11 cellular contexts compared by ENCODE assay signal in the genomic region with DNA sequence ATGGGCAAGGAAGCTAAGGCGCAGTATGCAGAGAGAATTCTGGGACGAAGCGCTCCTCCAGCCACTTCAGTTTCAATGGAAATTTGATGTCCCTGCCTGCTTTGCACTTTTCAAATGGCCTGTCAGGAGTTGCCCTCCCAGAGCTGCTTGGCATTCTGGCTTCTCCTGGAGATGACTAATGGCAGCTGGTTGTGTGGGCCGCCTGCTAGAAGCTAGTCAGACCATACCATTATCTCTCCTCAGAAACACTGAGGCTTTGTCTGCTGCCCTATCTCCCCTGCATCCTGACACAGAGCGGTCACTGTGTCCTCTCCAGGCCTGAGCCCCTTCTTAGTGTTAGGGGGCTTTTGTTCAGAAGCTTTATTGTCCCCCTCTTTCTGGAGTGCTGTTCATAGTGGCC.
DNase-seq lines count a peak whose midpoint lies in the region; ATAC-seq and TF ChIP-seq lines count a peak whose summit lies in the region.
"Had no signal": no experiment of that assay in that cellular context is flagged by ENCODE, and none has a peak within 500 bp of the region (broad histone marks: within the 10 kb centered on the region; RNA-seq: fewer than 3 reads in every experiment).

No MANE protein-coding gene starts in this region.

- H3K27me3 ChIP-seq in IMR-90 (ENCODE audit: control insufficient read depth, insufficient read depth, low read length) (no peaks in the 10 kb centered on the region), iPS DF 6.9 (ENCODE audit: control insufficient read depth, insufficient read depth, low read length) (no peaks in the 10 kb centered on the region), prostate gland (replicated peaks; ENCODE audit: insufficient read depth) (no peaks in the 10 kb centered on the region)

- TF ChIP-seq POLR2A in IMR-90 (IDR thresholded peaks at IDR 0.05; ENCODE audit: low read depth, low read length): no peak
- no peak for TF ChIP-seq POLR2A in prostate gland (IDR thresholded peaks at IDR 0.05)

- H2BK20ac ChIP-seq in IMR-90 (ENCODE audit: low read depth, low read length): peak overlapping the region; percentile 73

- dilution Hi-C loops in IMR-90 (cut with HindIII; ENCODE audit: low sequenced_read_pairs, unreplicated experiment): no loop called here

- peak overlapping the region; percentile 71 for H3K23ac ChIP-seq in IMR-90 (ENCODE audit: low read depth, low read length)

- no peak overlapping the region for H3K27ac Mint-ChIP-seq in activated CD4-positive, alpha-beta T cell treated with anti-CD3 and anti-CD28 coated beads, Interleukin-2, amount 10 ng/mL, durations not matched to agents 24 days and 14 days
- H3K27ac Mint-ChIP-seq: activated naive CD8-positive, alpha-beta T cell treated with anti-CD3 and anti-CD28 coated beads, Interleukin-2, amount 10 ng/mL, durations not matched to agents 7 days and 5 days had no signal

- peak overlapping the region; percentile 86 for H4K91ac ChIP-seq in IMR-90 (ENCODE audit: insufficient read depth, low read depth, low read length)

- no TSS peak for BruUV-seq in IMR-90 (replicated peaks; lab: Mats Ljungman, UMichigan)

- H3K27ac ChIP-seq in IMR-90 (ENCODE audit: insufficient read depth, low read length): peak overlapping the region; percentile 14; the same call in 1 of the 2 replicates
- peak overlapping the region; percentile 71 for H3K27ac ChIP-seq in iPS DF 6.9 (ENCODE audit: low read length)
- no peak overlapping the region for H3K27ac ChIP-seq in prostate gland

- no peak overlapping the region for H3K4me3 Mint-ChIP-seq in activated CD4-positive, alpha-beta T cell treated with anti-CD3 and anti-CD28 coated beads, Interleukin-2, amount 10 ng/mL, durations not matched to agents 24 days and 14 days
- H3K4me3 Mint-ChIP-seq: activated naive CD8-positive, alpha-beta T cell treated with anti-CD3 and anti-CD28 coated beads, Interleukin-2, amount 10 ng/mL, durations not matched to agents 7 days and 5 days had no signal

- H3K27me3 Mint-ChIP-seq in activated CD4-positive, alpha-beta T cell treated with anti-CD3 and anti-CD28 coated beads, Interleukin-2, amount 10 ng/mL, durations not matched to agents 24 days and 14 days: no peaks in the 10 kb centered on the region

- no peaks in the 10 kb centered on the region for H3K9me3 ChIP-seq in IMR-90 (ENCODE audit: control insufficient read depth, insufficient read depth, low read length)
- no peaks in the 10 kb centered on the region for H3K9me3 ChIP-seq in iPS DF 6.9 (ENCODE audit: control insufficient read depth, insufficient read depth, low read length)
- H3K9me3 ChIP-seq in prostate gland: no peaks in the 10 kb centered on the region

- peaks cover 34 to 71% of the 10 kb centered on the region in 2 experiments for H3K79me1 ChIP-seq in IMR-90 (ENCODE audit: low read depth in 1 of 2, low read length in 2 of 2)

- peak overlapping the region; percentile 77 for H3K14ac ChIP-seq in IMR-90 (replicated peaks; ENCODE audit: low read depth, low read length)

- no peaks in the 10 kb centered on the region for H3K36me3 ChIP-seq in IMR-90 (ENCODE audit: control insufficient read depth, insufficient read depth, low read length)
- no peaks in the 10 kb centered on the region for H3K36me3 ChIP-seq in iPS DF 6.9 (ENCODE audit: control insufficient read depth, insufficient read depth, low read length)
- no peaks in the 10 kb centered on the region for H3K36me3 ChIP-seq in prostate gland

- no peak overlapping the region for H3K56ac ChIP-seq in IMR-90 (ENCODE audit: extremely low read depth, insufficient read depth, low read length)

- H3K4me3 ChIP-seq in IMR-90 (ENCODE audit: insufficient read depth, low read depth, low read length) (no peak overlapping the region), iPS DF 6.9 (ENCODE audit: low read length) (no peak overlapping the region), prostate gland (no peak overlapping the region)

- 0 out of 2 replicates have a peak overlapping the region, but pooled peaks have one; percentile 35 for H3K18ac ChIP-seq in IMR-90 (ENCODE audit: low read depth, low read length)

- H3K36me3 Mint-ChIP-seq in activated CD4-positive, alpha-beta T cell treated with anti-CD3 and anti-CD28 coated beads, Interleukin-2, amount 10 ng/mL, durations not matched to agents 24 days and 14 days (ENCODE audit: low read depth): no peaks in the 10 kb centered on the region
- H3K36me3 Mint-ChIP-seq: activated naive CD8-positive, alpha-beta T cell treated with anti-CD3 and anti-CD28 coated beads, Interleukin-2, amount 10 ng/mL, durations not matched to agents 7 days and 5 days had no signal

- intact Hi-C loops in IMR-90 (cut with micrococcal nuclease) (loop anchor here (5.0 kb wide), 1 partner anchor 47 kb away; no protein-coding TSS in a partner anchor), prostate gland (cut with DNase I) (no loop called here)
- intact Hi-C loops in activated CD4-positive, alpha-beta T cell treated with anti-CD3 and anti-CD28 coated beads, Interleukin-2, amount 10 ng/mL, durations not matched to agents 24 days and 14 days (cut with micrococcal nuclease): no loop called here

- H4K8ac ChIP-seq in IMR-90 (ENCODE audit: low read depth in 2 of 2, low read length in 2 of 2): peak overlapping the region in 1 of 2 experiments; percentile 47; a peak in 2 of 4 replicates

- H2BK120ac ChIP-seq in IMR-90 (ENCODE audit: low read depth, low read length): peak overlapping the region; percentile 68

- H3K4me1 Mint-ChIP-seq in activated CD4-positive, alpha-beta T cell treated with anti-CD3 and anti-CD28 coated beads, Interleukin-2, amount 10 ng/mL, durations not matched to agents 24 days and 14 days: no peaks in the 10 kb centered on the region
- H3K4me1 Mint-ChIP-seq: activated naive CD8-positive, alpha-beta T cell treated with anti-CD3 and anti-CD28 coated beads, Interleukin-2, amount 10 ng/mL, durations not matched to agents 7 days and 5 days had no signal

- peak overlapping the region; percentile 15 for H2BK5ac ChIP-seq in IMR-90 (ENCODE audit: low read depth, low read length, poor library complexity, severe bottlenecking)

- H2AK9ac ChIP-seq in IMR-90 (replicated peaks; ENCODE audit: low read depth, low read length, poor library complexity): peak overlapping the region; percentile 56

- no peak overlapping the region for H3K4me2 ChIP-seq in IMR-90 (ENCODE audit: low read depth, low read length)

- CTCF ChIA-PET in IMR-90 (lab: Yijun Ruan, JAX): no interaction called here

- TF ChIP-seq RAD21 in IMR-90 (IDR thresholded peaks at IDR 0.05; ENCODE audit: low read length): no peak

- H3K4me1 ChIP-seq in IMR-90 (ENCODE audit: control insufficient read depth, insufficient read depth, low read length) (peaks cover 29% of the 10 kb centered on the region), iPS DF 6.9 (ENCODE audit: control insufficient read depth, insufficient read depth, low read length) (peaks cover 13% of the 10 kb centered on the region), prostate gland (replicated peaks) (no peaks in the 10 kb centered on the region)

- peak overlapping the region; percentile 82 for H3K4ac ChIP-seq in IMR-90 (ENCODE audit: low read depth, low read length)

- peaks cover 10% of the 10 kb centered on the region for H4K20me1 ChIP-seq in IMR-90 (ENCODE audit: insufficient read depth, low read length)

- H3K9me1 ChIP-seq in IMR-90 (ENCODE audit: insufficient read depth, low read length): peaks cover 31% of the 10 kb centered on the region

- ATAC-seq in IMR-90 (ENCODE audit: low read depth) (peak; percentile 56), GM18909 (IDR thresholded peaks at IDR 0.05; ENCODE audit: poor library complexity, unreplicated experiment) (no peak), GM18868 (IDR thresholded peaks at IDR 0.05; ENCODE audit: unreplicated experiment) (no peak)

- H3K9ac ChIP-seq in IMR-90 (ENCODE audit: low read depth, low read length): no peak overlapping the region

- in situ Hi-C loops in IMR-90 (cut with MboI; ENCODE audit: low sequenced_read_pairs): no loop called here

- 100% methylated on average over 2 of the region's 5 CpGs; no CpG with 5 or more reads in 1 of the 2 experiments for WGBS in IMR-90 (ENCODE audit: extremely low coverage in 2 of 2, insufficient read length in 1 of 2), 2 experiments
- no CpG with 5 or more reads among the region's 5 CpGs for WGBS in iPS DF 6.9 (ENCODE audit: insufficient coverage, insufficient read length)
- WGBS in prostate gland: 94% methylated on average over 5 of the region's 5 CpGs

- no peaks in the 10 kb centered on the region for H3K9me3 Mint-ChIP-seq in activated CD4-positive, alpha-beta T cell treated with anti-CD3 and anti-CD28 coated beads, Interleukin-2, amount 10 ng/mL, durations not matched to agents 24 days and 14 days
- H3K9me3 Mint-ChIP-seq: activated naive CD8-positive, alpha-beta T cell treated with anti-CD3 and anti-CD28 coated beads, Interleukin-2, amount 10 ng/mL, durations not matched to agents 7 days and 5 days had no signal

- POLR2A ChIA-PET in IMR-90 (lab: Charles Lee; ENCODE audit: unreplicated experiment): interaction anchor here (0.6 kb wide), 1 partner anchor 98 kb away, joined by 4 read pairs; no protein-coding TSS in a partner anchor

- DNase-seq in IMR-90: peak; percentile 68
- DNase-seq in amniotic epithelial cell (ENCODE audit: low read depth): peak; percentile 79
- DNase-seq in iPS DF 6.9 (ENCODE audit: low read depth, low spot score): no peak
- peak; percentile 25 for DNase-seq in stromal cell of bone marrow (ENCODE audit: low read depth)
- no peak for DNase-seq in activated CD4-positive, alpha-beta T cell treated with anti-CD3 and anti-CD28 coated beads, Interleukin-2, amount 10 ng/mL, durations not matched to agents 24 days and 14 days
- no peak for DNase-seq in prostate gland (ENCODE audit: low spot score)
- DNase-seq: activated naive CD8-positive, alpha-beta T cell treated with anti-CD3 and anti-CD28 coated beads, Interleukin-2, amount 10 ng/mL, durations not matched to agents 7 days and 5 days; GOT3; T-helper 1 cell had no signal

- H2AK5ac ChIP-seq in IMR-90 (ENCODE audit: low read depth, low read length): peak overlapping the region; percentile 91

- peak overlapping the region; percentile 11 for H2AFZ ChIP-seq in IMR-90 (replicated peaks; ENCODE audit: low read length, poor library complexity)

- no peak overlapping the region for H4K5ac ChIP-seq in IMR-90 (ENCODE audit: low read depth, low read length)

- TF ChIP-seq CTCF in IMR-90 (conservative IDR thresholded peaks at IDR 0.05; ENCODE audit: low read depth, low read length) (no peak), prostate gland (IDR thresholded peaks at IDR 0.05) (no peak)

- H2BK15ac ChIP-seq in IMR-90 (ENCODE audit: low read depth, low read length): peak overlapping the region; percentile 38; the same call in 1 of the 3 replicates

TF ChIP-seq in IMR-90, 13 proteins besides CTCF, POLR2A, EP300 and RAD21 (continues in another document):
- TF ChIP-seq MAFK (IDR thresholded peaks at IDR 0.05; ENCODE audit: low read depth, low read length): peak; percentile 12; the same call in 1 of the 2 replicates
- 0 out of 2 replicates have a peak, but pooled peaks have one; percentile 9 for TF ChIP-seq FOS (IDR thresholded peaks at IDR 0.05; ENCODE audit: low read depth, low read length)

Comparison
In these comparisons a context has a peak if more than half of its experiments do, and no peak if none do; other contexts are left out.
1. DNase-seq: peak in IMR-90 (single experiment), amniotic epithelial cell (single experiment) and stromal cell of bone marrow (single experiment); none in iPS DF 6.9 (single experiment), activated CD4-positive, alpha-beta T cell treated with anti-CD3 and anti-CD28 coated beads, Interleukin-2, amount 10 ng/mL, durations not matched to agents 24 days and 14 days (single experiment) and prostate gland (single experiment).
2. H3K27ac ChIP-seq: peak in IMR-90 (single experiment) and iPS DF 6.9 (single experiment); none in prostate gland (0 of 2).